Comparison of ENCODE assay signal across 10 cellular contexts in genomic region chr22:23750374-23750743, GRCh38. TPM values are rescaled to one million over a fixed set of nuclear protein-coding genes. Genes with fewer than 3 reads are reported as not detected.
A peak's percentile ranks its signal among the peaks of the same experiment; 100 is the strongest.
DNase-seq lines count a peak whose midpoint lies in the region; ATAC-seq and TF ChIP-seq lines count a peak whose summit lies in the region.
"Had no signal": no experiment of that assay in that cellular context is flagged by ENCODE, and none has a peak within 500 bp of the region (broad histone marks: within the 10 kb centered on the region; RNA-seq: fewer than 3 reads in every experiment).

No MANE protein-coding gene starts in this region.

- peaks cover 59% of the 10 kb centered on the region for H3K4me1 Mint-ChIP-seq in activated B cell treated with CpG ODN at 0.5 μM for 24 hours

- in situ Hi-C loops in HAP-1 (cut with MboI; ENCODE audit: low sequenced_read_pairs), result no loop called here

- H3K9ac ChIP-seq in skeletal muscle satellite cell (ENCODE audit: low read depth, low read length), result peak overlapping the region; percentile 97

- no peaks in the 10 kb centered on the region for H3K36me3 Mint-ChIP-seq in activated B cell treated with CpG ODN at 0.5 μM for 24 hours (ENCODE audit: low read depth)

- H3K4me3 Mint-ChIP-seq in activated B cell treated with CpG ODN at 0.5 μM for 24 hours, result peak overlapping the region; percentile 79

- DNase-seq in HAP-1 (ENCODE audit: low spot score in 2 of 2) (no peak), activated B cell treated with CpG ODN at 0.5 μM for 24 hours (no peak), right atrium auricular region (ENCODE audit: low spot score) (no peak), GM10266 (ENCODE audit: extremely low spot score) (no peak)
- DNase-seq: cortex of kidney had no signal

- POLR2A ChIA-PET in activated B cell treated with CpG ODN at 0.5 μM for 24 hours (lab: Charles Lee), result interaction anchor here (0.6 to 10.8 kb wide), 14 partner anchors 11 to 144 kb away, joined by 3 to 229 read pairs (median 8); partner anchors contain the start of genes C22orf15, CHCHD10, MIF and MMP11

- H3K4me3 ChIP-seq in HAP-1 (peak overlapping the region; percentile 73), right atrium auricular region (peak overlapping the region; percentile 53 to 63), skeletal muscle satellite cell (ENCODE audit: low read length) (peak overlapping the region; percentile 98)

- H3K36me3 ChIP-seq in HAP-1 (replicated peaks) (no peaks in the 10 kb centered on the region; the same call in 1 of the 2 replicates), right atrium auricular region (no peaks in the 10 kb centered on the region), skeletal muscle satellite cell (ENCODE audit: insufficient read depth, low read length) (no peaks in the 10 kb centered on the region)

- no peaks in the 10 kb centered on the region for H3K9me3 Mint-ChIP-seq in activated B cell treated with CpG ODN at 0.5 μM for 24 hours

- H3K27ac Mint-ChIP-seq in activated B cell treated with CpG ODN at 0.5 μM for 24 hours, result peak overlapping the region; percentile 83

- CTCF ChIA-PET in activated B cell treated with CpG ODN at 0.5 μM for 24 hours (lab: Charles Lee), result interaction anchor here (0.9 kb wide), 2 partner anchors 16 to 55 kb away, joined by 3 read pairs; no protein-coding TSS in a partner anchor

- H3K4me1 ChIP-seq in HAP-1, result peaks cover 18% of the 10 kb centered on the region
- H3K4me1 ChIP-seq in right atrium auricular region, result peaks cover 0 to 19% of the 10 kb centered on the region in 2 donors
- H3K4me1 ChIP-seq in skeletal muscle satellite cell (ENCODE audit: control insufficient read depth, insufficient read depth, low read length), result peaks cover 15% of the 10 kb centered on the region

- ATAC-seq in activated B cell treated with CpG ODN at 0.5 μM for 24 hours (ENCODE audit: low read depth) (no peak), GM19035 (IDR thresholded peaks at IDR 0.05; ENCODE audit: unreplicated experiment) (no peak), HG02610 (IDR thresholded peaks at IDR 0.05; ENCODE audit: unreplicated experiment) (no peak), HG03196 (IDR thresholded peaks at IDR 0.05; ENCODE audit: unreplicated experiment) (no peak)

- H3K27ac ChIP-seq in right atrium auricular region, result peak overlapping the region; percentile 88 to 94

- intact Hi-C loops in activated B cell treated with CpG ODN at 0.5 μM for 24 hours (cut with micrococcal nuclease), result loop anchor here (10.0 kb wide), 1 partner anchor 684 kb away; no protein-coding TSS in a partner anchor

- TF ChIP-seq CTCF in activated B cell treated with CpG ODN at 0.5 μM for 24 hours (IDR thresholded peaks at IDR 0.05), result no peak
- no peak for TF ChIP-seq CTCF in right atrium auricular region (IDR thresholded peaks at IDR 0.05)
- TF ChIP-seq CTCF in GM10266 (IDR thresholded peaks at IDR 0.05; ENCODE audit: control insufficient read depth, insufficient read depth, low read depth, missing control alignments), result no peak

- peak overlapping the region; percentile 95 for H3K4me2 ChIP-seq in skeletal muscle satellite cell (ENCODE audit: low read length)

- H3K9me3 ChIP-seq in HAP-1 (no peaks in the 10 kb centered on the region; the same call in 1 of the 2 replicates), right atrium auricular region (no peaks in the 10 kb centered on the region), skeletal muscle satellite cell (replicated peaks; ENCODE audit: low read length) (no peaks in the 10 kb centered on the region)

- no peaks in the 10 kb centered on the region for H3K27me3 ChIP-seq in HAP-1 (ENCODE audit: low read depth)
- no peaks in the 10 kb centered on the region for H3K27me3 ChIP-seq in right atrium auricular region
- H3K27me3 ChIP-seq in skeletal muscle satellite cell (ENCODE audit: control insufficient read depth, insufficient read depth, low read length), result no peaks in the 10 kb centered on the region

- no peaks in the 10 kb centered on the region for H3K27me3 Mint-ChIP-seq in activated B cell treated with CpG ODN at 0.5 μM for 24 hours

RNA-seq across cellular contexts. Expression of gene ZNF70, which starts 0.6 kb away (rescaled TPM):
- total RNA-seq in activated B cell treated with CpG ODN at 0.5 μM for 24 hours, result 4.0 and 4.9 TPM in 2 replicates
- 1 to 10 TPM; 3.2 to 5.0 TPM for total RNA-seq in right atrium auricular region
- total RNA-seq in skeletal muscle satellite cell (2012; rRNA removed), result 3.5 and 3.9 TPM in 2 replicates

RNA-seq across cellular contexts. Expression of gene VPREB3, which starts 3.9 kb away (rescaled TPM):
- total RNA-seq in activated B cell treated with CpG ODN at 0.5 μM for 24 hours, result 15.0 and 15.9 TPM in 2 replicates
- not detected for total RNA-seq in right atrium auricular region
- not detected in 2 replicates for total RNA-seq in skeletal muscle satellite cell (2012; rRNA removed)
- total RNA-seq: temporal lobe had no signal

RNA-seq across cellular contexts. Expression of gene C22orf15, which starts 12.4 kb away (rescaled TPM):
- 0.31 and 0.37 TPM in 2 replicates for total RNA-seq in activated B cell treated with CpG ODN at 0.5 μM for 24 hours
- total RNA-seq in right atrium auricular region, result not detected
- 0.25 TPM in 1 of 2 replicates, not detected in the other for total RNA-seq in skeletal muscle satellite cell (2012; rRNA removed)

RNA-seq across cellular contexts. Expression of gene CHCHD10, which starts 17.4 kb away (rescaled TPM):
- total RNA-seq in activated B cell treated with CpG ODN at 0.5 μM for 24 hours, result 63.4 and 68.8 TPM in 2 replicates
- total RNA-seq in right atrium auricular region, result 100 to 1,000 TPM; 213 to 319 TPM
- 7.6 and 17.2 TPM in 2 replicates for total RNA-seq in skeletal muscle satellite cell (2012; rRNA removed)

RNA-seq across cellular contexts. Expression of gene MMP11, which starts 22.3 kb away (rescaled TPM):
- 3.6 TPM in 2 replicates for total RNA-seq in activated B cell treated with CpG ODN at 0.5 μM for 24 hours
- total RNA-seq in right atrium auricular region, result 10 to 100 TPM in 1 of 2 donors, 1 to 10 TPM in 1; 2.2 to 12.3 TPM
- 5.1 and 17.0 TPM in 2 replicates for total RNA-seq in skeletal muscle satellite cell (2012; rRNA removed)

Comparison
In these comparisons a context has a peak if more than half of its experiments do, and no peak if none do; other contexts are left out.
1. RNA of gene VPREB3, which starts 3.9 kb away (total RNA-seq): 15.0 to 15.9 TPM in activated B cell treated with CpG ODN at 0.5 μM for 24 hours; not detected in right atrium auricular region; every median in the first group is over 10 times any median in the second.
2. Peak in every context shown above with its lines, with median percentiles within 50 percentile points of each other: H3K4me3 ChIP-seq.